ENCODE assay signal across 13 cellular contexts in genomic region chr1:183043872-183044859, GRCh38. TPM values are rescaled to one million over a fixed set of nuclear protein-coding genes. Genes with fewer than 3 reads are reported as not detected.
DNase-seq lines count a peak whose midpoint lies in the region; ATAC-seq lines count a peak whose summit lies in the region.
"Had no signal": no experiment of that assay in that cellular context is flagged by ENCODE, and none has a peak within 500 bp of the region (broad histone marks: within the 10 kb centered on the region; RNA-seq: fewer than 3 reads in every experiment).

No MANE protein-coding gene starts in this region.

- ATAC-seq in Right ventricle myocardium superior (ENCODE audit: poor library complexity) (peak; percentile 53), HG03457 (IDR thresholded peaks at IDR 0.05; ENCODE audit: unreplicated experiment) (no peak)

- peak overlapping the region; percentile 76 for H3K4me2 ChIP-seq in skeletal muscle satellite cell (ENCODE audit: low read length)

- H3K4me3 ChIP-seq in skeletal muscle satellite cell (ENCODE audit: low read length): peak overlapping the region; percentile 30

- peaks cover 58% of the 10 kb centered on the region for H3K4me1 ChIP-seq in skeletal muscle satellite cell (ENCODE audit: control insufficient read depth, insufficient read depth, low read length)

- intact Hi-C loops in Right ventricle myocardium superior (cut with DNase I): no loop called here

- no peaks in the 10 kb centered on the region for H3K9me3 ChIP-seq in skeletal muscle satellite cell (replicated peaks; ENCODE audit: low read length)

- peaks cover 4% of the 10 kb centered on the region for H3K36me3 ChIP-seq in skeletal muscle satellite cell (ENCODE audit: insufficient read depth, low read length)

- in situ Hi-C loops in SK-MEL-5 (cut with HindIII; ENCODE audit: low pct_unique_long_range_greater_than_20kb, low sequenced_read_pairs): no loop called here

- H3K9ac ChIP-seq in skeletal muscle satellite cell (ENCODE audit: low read depth, low read length): peak overlapping the region; percentile 82

- H3K27me3 ChIP-seq in skeletal muscle satellite cell (ENCODE audit: control insufficient read depth, insufficient read depth, low read length): no peaks in the 10 kb centered on the region

- DNase-seq in Daoy (ENCODE audit: low read depth): peak; percentile 81
- DNase-seq in SK-MEL-5 (ENCODE audit: low read depth, low spot score): peak; percentile 46
- DNase-seq in Right ventricle myocardium superior: no peak
- no peak for DNase-seq in NCI-H1105 (lab: John Stamatoyannopoulos, UW)
- no peak for DNase-seq in stimulated activated CD8-positive, alpha-beta memory T cell treated with anti-CD3 and anti-CD28 coated beads, Interleukin-4, amount 100 ng/mL, for 48 hours
- no peak for DNase-seq in NCI-H2107 treated with DMSO at 0.1 percent for 48 hours (lab: John Stamatoyannopoulos, UW; ENCODE audit: unreplicated experiment)
- DNase-seq: activated CD4-positive, alpha-beta T cell treated with anti-CD3 and anti-CD28 coated beads, Interleukin-2, amount 50 U/mL, for 4 hours; activated naive CD8-positive, alpha-beta T cell treated with anti-CD3 and anti-CD28 coated beads, Interleukin-2, amount 10 ng/mL, durations not matched to agents 7 days and 5 days; DND-41; NCI-H1930; SIG-M5 had no signal

RNA-seq across cellular contexts. Expression of gene LAMC1, which starts 20.9 kb away (rescaled TPM):
- total RNA-seq in Daoy (2014; rRNA removed; shearing (Covaris generic)): 106 and 117 TPM in 2 replicates
- total RNA-seq in SK-MEL-5 (2014; rRNA removed; shearing (Covaris generic)): 114 and 138 TPM in 2 replicates
- 157 and 209 TPM in 2 replicates for polyA plus RNA-seq in SK-MEL-5 (2015; cell fraction: cytosol; rRNA removed)
- 47.1 and 60.2 TPM in 2 replicates for polyA plus RNA-seq in SK-MEL-5 (2015; cell fraction: nucleus; rRNA removed)
- 87.5 TPM for total RNA-seq in Right ventricle myocardium superior
- total RNA-seq in skeletal muscle satellite cell (2012; rRNA removed): 721 and 783 TPM in 2 replicates

Comparison
In these comparisons a context has a peak if more than half of its experiments do, and no peak if none do; other contexts are left out.
1. DNase-seq: peak in Daoy (single experiment) and SK-MEL-5 (single experiment); none in Right ventricle myocardium superior (single experiment), NCI-H1105 (single experiment), stimulated activated CD8-positive, alpha-beta memory T cell treated with anti-CD3 and anti-CD28 coated beads, Interleukin-4, amount 100 ng/mL, for 48 hours (single experiment) and NCI-H2107 treated with DMSO at 0.1 percent for 48 hours (single experiment).